1 cellular context compared by ENCODE assay signal in genomic region chr6:17907467-17908229, GRCh38.
TF ChIP-seq lines count a peak whose summit lies in the region.

No MANE protein-coding gene starts in this region.

TF ChIP-seq in K562, 482 proteins besides CTCF, POLR2A, EP300 and RAD21 (continued from another document and continues in another):
- TF ChIP-seq HMBOX1 (IDR thresholded peaks at IDR 0.05) (peak; percentile 39; the same call in 1 of the 2 replicates), TRIM24 (IDR thresholded peaks at IDR 0.05) (peak; percentile 100), JUND (IDR thresholded peaks at IDR 0.05; ENCODE audit: borderline replicate concordance, low read depth, low read length) (peak; percentile 99), JUND (tag; IDR thresholded peaks at IDR 0.05; ENCODE audit: borderline replicate concordance, low read depth, low read length) (peak; percentile 99; the same call in 2 of the 3 replicates), TAL1 (IDR thresholded peaks at IDR 0.05) (peak; percentile 62), ZNF584 (CRISPR knock-in tag; IDR thresholded peaks at IDR 0.05; ENCODE audit: low read depth) (peak; percentile 96), ZFP36 (IDR thresholded peaks at IDR 0.05; ENCODE audit: low read depth, low read length, partially characterized antibody) (no peak), HES1 (IDR thresholded peaks at IDR 0.05; ENCODE audit: low read depth) (0 out of 2 replicates have a peak, but pooled peaks have one; percentile 47), ZBTB33 (CRISPR knock-in tag; IDR thresholded peaks at IDR 0.05) (peak; percentile 69; the same call in 1 of the 2 replicates), TFAP4 (CRISPR knock-in tag; IDR thresholded peaks at IDR 0.05; ENCODE audit: borderline replicate concordance) (peak; percentile 77), GABPA (tag; conservative IDR thresholded peaks at IDR 0.05; ENCODE audit: low read depth) (peak; percentile 76), CHCHD3 (CRISPR knock-in tag; IDR thresholded peaks at IDR 0.05) (no peak), BRD9 (IDR thresholded peaks at IDR 0.05; ENCODE audit: low read depth, partially characterized antibody) (peak; percentile 99), PHF21A (IDR thresholded peaks at IDR 0.05; ENCODE audit: borderline replicate concordance, low read depth) (peak; percentile 46; the same call in 1 of the 2 replicates), ZNF197 (CRISPR knock-in tag; IDR thresholded peaks at IDR 0.05; ENCODE audit: low read depth) (peak; percentile 78), ZBTB11 (CRISPR knock-in tag; IDR thresholded peaks at IDR 0.05) (peak in 1 of 3 experiments; percentile 84; a peak in 2 of 6 replicates), KHSRP (IDR thresholded peaks at IDR 0.05) (peak; percentile 63; the same call in 1 of the 2 replicates), HLTF (IDR thresholded peaks at IDR 0.05) (peak; percentile 96), MTA2 (IDR thresholded peaks at IDR 0.05; ENCODE audit: low read depth) (peak; percentile 71)
- TF ChIP-seq, protein P1, sequence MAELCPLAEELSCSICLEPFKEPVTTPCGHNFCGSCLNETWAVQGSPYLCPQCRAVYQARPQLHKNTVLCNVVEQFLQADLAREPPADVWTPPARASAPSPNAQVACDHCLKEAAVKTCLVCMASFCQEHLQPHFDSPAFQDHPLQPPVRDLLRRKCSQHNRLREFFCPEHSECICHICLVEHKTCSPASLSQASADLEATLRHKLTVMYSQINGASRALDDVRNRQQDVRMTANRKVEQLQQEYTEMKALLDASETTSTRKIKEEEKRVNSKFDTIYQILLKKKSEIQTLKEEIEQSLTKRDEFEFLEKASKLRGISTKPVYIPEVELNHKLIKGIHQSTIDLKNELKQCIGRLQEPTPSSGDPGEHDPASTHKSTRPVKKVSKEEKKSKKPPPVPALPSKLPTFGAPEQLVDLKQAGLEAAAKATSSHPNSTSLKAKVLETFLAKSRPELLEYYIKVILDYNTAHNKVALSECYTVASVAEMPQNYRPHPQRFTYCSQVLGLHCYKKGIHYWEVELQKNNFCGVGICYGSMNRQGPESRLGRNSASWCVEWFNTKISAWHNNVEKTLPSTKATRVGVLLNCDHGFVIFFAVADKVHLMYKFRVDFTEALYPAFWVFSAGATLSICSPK (IDR thresholded peaks at IDR 0.05; ENCODE audit: borderline replicate concordance) = peak; percentile 77; the same call in 1 of the 2 replicates
- TF ChIP-seq, protein P2, sequence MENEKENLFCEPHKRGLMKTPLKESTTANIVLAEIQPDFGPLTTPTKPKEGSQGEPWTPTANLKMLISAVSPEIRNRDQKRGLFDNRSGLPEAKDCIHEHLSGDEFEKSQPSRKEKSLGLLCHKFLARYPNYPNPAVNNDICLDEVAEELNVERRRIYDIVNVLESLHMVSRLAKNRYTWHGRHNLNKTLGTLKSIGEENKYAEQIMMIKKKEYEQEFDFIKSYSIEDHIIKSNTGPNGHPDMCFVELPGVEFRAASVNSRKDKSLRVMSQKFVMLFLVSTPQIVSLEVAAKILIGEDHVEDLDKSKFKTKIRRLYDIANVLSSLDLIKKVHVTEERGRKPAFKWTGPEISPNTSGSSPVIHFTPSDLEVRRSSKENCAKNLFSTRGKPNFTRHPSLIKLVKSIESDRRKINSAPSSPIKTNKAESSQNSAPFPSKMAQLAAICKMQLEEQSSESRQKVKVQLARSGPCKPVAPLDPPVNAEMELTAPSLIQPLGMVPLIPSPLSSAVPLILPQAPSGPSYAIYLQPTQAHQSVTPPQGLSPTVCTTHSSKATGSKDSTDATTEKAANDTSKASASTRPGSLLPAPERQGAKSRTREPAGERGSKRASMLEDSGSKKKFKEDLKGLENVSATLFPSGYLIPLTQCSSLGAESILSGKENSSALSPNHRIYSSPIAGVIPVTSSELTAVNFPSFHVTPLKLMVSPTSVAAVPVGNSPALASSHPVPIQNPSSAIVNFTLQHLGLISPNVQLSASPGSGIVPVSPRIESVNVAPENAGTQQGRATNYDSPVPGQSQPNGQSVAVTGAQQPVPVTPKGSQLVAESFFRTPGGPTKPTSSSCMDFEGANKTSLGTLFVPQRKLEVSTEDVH (IDR thresholded peaks at IDR 0.05; ENCODE audit: low read depth, partially characterized antibody) = peak; percentile 67
- TF ChIP-seq, protein P3, sequence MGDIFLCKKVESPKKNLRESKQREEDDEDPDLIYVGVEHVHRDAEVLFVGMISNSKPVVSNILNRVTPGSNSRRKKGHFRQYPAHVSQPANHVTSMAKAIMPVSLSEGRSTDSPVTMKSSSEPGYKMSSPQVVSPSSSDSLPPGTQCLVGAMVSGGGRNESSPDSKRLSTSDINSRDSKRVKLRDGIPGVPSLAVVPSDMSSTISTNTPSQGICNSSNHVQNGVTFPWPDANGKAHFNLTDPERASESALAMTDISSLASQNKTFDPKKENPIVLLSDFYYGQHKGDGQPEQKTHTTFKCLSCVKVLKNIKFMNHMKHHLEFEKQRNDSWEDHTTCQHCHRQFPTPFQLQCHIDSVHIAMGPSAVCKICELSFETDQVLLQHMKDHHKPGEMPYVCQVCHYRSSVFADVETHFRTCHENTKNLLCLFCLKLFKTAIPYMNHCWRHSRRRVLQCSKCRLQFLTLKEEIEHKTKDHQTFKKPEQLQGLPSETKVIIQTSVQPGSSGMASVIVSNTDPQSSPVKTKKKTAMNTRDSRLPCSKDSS (IDR thresholded peaks at IDR 0.05; ENCODE audit: low read depth, partially characterized antibody) = peak; percentile 41
- TF ChIP-seq, protein P4, sequence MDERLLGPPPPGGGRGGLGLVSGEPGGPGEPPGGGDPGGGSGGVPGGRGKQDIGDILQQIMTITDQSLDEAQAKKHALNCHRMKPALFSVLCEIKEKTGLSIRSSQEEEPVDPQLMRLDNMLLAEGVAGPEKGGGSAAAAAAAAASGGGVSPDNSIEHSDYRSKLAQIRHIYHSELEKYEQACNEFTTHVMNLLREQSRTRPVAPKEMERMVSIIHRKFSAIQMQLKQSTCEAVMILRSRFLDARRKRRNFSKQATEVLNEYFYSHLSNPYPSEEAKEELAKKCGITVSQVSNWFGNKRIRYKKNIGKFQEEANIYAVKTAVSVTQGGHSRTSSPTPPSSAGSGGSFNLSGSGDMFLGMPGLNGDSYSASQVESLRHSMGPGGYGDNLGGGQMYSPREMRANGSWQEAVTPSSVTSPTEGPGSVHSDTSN (CRISPR knock-in tag; IDR thresholded peaks at IDR 0.05; ENCODE audit: low read depth) = no peak
- TF ChIP-seq, protein P4 (tag; conservative IDR thresholded peaks at IDR 0.05; ENCODE audit: low read depth) = peak; percentile 76
- TF ChIP-seq, protein P5, sequence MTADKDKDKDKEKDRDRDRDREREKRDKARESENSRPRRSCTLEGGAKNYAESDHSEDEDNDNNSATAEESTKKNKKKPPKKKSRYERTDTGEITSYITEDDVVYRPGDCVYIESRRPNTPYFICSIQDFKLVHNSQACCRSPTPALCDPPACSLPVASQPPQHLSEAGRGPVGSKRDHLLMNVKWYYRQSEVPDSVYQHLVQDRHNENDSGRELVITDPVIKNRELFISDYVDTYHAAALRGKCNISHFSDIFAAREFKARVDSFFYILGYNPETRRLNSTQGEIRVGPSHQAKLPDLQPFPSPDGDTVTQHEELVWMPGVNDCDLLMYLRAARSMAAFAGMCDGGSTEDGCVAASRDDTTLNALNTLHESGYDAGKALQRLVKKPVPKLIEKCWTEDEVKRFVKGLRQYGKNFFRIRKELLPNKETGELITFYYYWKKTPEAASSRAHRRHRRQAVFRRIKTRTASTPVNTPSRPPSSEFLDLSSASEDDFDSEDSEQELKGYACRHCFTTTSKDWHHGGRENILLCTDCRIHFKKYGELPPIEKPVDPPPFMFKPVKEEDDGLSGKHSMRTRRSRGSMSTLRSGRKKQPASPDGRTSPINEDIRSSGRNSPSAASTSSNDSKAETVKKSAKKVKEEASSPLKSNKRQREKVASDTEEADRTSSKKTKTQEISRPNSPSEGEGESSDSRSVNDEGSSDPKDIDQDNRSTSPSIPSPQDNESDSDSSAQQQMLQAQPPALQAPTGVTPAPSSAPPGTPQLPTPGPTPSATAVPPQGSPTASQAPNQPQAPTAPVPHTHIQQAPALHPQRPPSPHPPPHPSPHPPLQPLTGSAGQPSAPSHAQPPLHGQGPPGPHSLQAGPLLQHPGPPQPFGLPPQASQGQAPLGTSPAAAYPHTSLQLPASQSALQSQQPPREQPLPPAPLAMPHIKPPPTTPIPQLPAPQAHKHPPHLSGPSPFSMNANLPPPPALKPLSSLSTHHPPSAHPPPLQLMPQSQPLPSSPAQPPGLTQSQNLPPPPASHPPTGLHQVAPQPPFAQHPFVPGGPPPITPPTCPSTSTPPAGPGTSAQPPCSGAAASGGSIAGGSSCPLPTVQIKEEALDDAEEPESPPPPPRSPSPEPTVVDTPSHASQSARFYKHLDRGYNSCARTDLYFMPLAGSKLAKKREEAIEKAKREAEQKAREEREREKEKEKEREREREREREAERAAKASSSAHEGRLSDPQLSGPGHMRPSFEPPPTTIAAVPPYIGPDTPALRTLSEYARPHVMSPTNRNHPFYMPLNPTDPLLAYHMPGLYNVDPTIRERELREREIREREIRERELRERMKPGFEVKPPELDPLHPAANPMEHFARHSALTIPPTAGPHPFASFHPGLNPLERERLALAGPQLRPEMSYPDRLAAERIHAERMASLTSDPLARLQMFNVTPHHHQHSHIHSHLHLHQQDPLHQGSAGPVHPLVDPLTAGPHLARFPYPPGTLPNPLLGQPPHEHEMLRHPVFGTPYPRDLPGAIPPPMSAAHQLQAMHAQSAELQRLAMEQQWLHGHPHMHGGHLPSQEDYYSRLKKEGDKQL (CRISPR knock-in tag; IDR thresholded peaks at IDR 0.05; ENCODE audit: borderline replicate concordance) = no peak
